ENCODE assay signal across 1 cellular context in the genomic region with DNA sequence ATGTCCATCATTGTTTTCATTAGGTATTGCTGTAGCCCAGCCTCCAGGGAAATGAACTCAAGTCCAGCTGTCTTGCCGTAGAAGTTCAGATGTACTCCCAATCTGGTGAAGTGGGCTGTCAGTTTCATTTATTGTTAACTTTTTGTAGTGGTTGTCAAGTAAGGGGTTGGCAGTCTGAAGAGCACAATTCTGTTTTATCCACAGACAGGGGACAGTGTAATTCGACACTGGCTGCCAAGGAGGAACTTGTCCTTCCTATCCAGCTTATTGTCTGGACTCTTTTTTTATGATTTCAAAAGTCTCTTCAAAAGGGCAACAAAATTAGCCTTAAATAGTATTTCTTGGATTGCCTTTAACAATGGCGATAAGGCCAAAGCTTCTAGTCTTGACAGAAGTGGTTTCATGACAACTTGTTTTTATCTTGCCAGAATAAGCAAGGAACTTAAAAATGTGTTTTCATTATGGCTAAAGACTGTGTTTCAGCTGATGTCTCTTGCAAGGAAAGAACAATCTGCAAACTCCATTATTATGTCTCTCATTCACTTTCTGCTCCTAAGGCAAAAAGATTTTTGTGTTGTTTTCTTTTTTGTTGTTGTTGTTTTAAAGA.
TF ChIP-seq lines count a peak whose summit lies in the region.

No MANE protein-coding gene starts in this region.

TF ChIP-seq in HCT116, 20 proteins besides CTCF, POLR2A, EP300 and RAD21 (continued from another document):
- TF ChIP-seq EGR1 (IDR thresholded peaks at IDR 0.05; ENCODE audit: low read depth) (no peak), YY1 (IDR thresholded peaks at IDR 0.05; ENCODE audit: extremely low read depth, insufficient replicate concordance, low read depth, low read length) (no peak)
